23 cellular contexts compared by ENCODE assay signal in the genomic region with DNA sequence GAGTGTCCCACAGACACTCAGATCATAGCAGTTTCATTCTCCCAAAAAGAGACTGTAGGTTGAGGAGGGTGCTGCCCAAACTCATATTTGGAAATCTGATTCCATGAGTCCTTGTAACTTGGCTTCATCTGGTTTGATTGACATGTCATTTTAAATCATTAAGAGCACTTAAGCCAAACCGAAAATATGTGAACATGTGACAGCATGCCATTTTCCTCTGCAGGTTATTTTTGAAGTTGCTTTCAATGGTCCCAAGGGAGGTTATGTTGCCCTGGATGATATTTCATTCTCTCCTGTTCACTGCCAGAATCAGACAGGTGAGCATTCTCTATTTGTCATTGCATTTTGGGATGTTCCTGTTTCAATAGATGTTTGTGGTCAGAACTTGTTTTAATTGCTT.
DNase-seq lines count a peak whose midpoint lies in the region; ATAC-seq and TF ChIP-seq lines count a peak whose summit lies in the region.
"Had no signal": no experiment of that assay in that cellular context is flagged by ENCODE, and none has a peak within 500 bp of the region (broad histone marks: within the 10 kb centered on the region; RNA-seq: fewer than 3 reads in every experiment).

No MANE protein-coding gene starts in this region.

- DNase-seq in HEK293T (ENCODE audit: extremely low spot score) (no peak), NCI-H187 treated with DMSO at 0.1 percent for 48 hours (lab: John Stamatoyannopoulos, UW) (peak; percentile 51), NCI-H69 (lab: John Stamatoyannopoulos, UW) (peak; percentile 73), psoas muscle (no peak), NCI-H82 treated with DMSO at 0.1 percent for 48 hours (lab: John Stamatoyannopoulos, UW; ENCODE audit: unreplicated experiment) (no peak)
- DNase-seq: activated CD4-positive, alpha-beta T cell treated with anti-CD3 and anti-CD28 coated beads for 48 hours; activated naive CD4-positive, alpha-beta T cell treated with anti-CD3 and anti-CD28 coated beads for 36 hours; activated T-cell treated with anti-CD3 and anti-CD28 coated beads, Interleukin-2, amount 50 U/mL, for 48 hours; amygdala; colonic mucosa; effector memory CD4-positive, alpha-beta T cell; foreskin fibroblast; GM23248; heart right ventricle; mesendoderm; naive B cell; NCI-H146; stimulated activated CD4-positive, alpha-beta T cell treated with anti-CD3 and anti-CD28 coated beads, Interleukin-4, amount 100 ng/mL, for 4 hours; stimulated activated naive CD4-positive, alpha-beta T cell had no signal

- H3K4me1 ChIP-seq in psoas muscle: peaks cover 25% of the 10 kb centered on the region
- H3K4me1 ChIP-seq: colonic mucosa had no signal

- no peak for TF ChIP-seq CTCF in psoas muscle (IDR thresholded peaks at IDR 0.05)

- peak overlapping the region; percentile 22 for H3K4me3 ChIP-seq in psoas muscle
- H3K4me3 ChIP-seq: colonic mucosa, GM23248, heart right ventricle, thoracic aorta had no signal

- CTCF ChIA-PET in HEK293T (lab: Yijun Ruan, JAX): no interaction called here

- 17 to 32% (median 29%) methylated on average over 1 of the region's 1 CpG for WGBS in psoas muscle, 3 donors

- peak overlapping the region; percentile 58 for H3K27ac ChIP-seq in psoas muscle
- H3K27ac ChIP-seq: colonic mucosa, GM23248, heart right ventricle, thoracic aorta, VCaP had no signal

- ATAC-seq in psoas muscle (peak; percentile 42 to 86 (median 66)), GM21619 (IDR thresholded peaks at IDR 0.05; ENCODE audit: unreplicated experiment) (no peak), HG02642 (IDR thresholded peaks at IDR 0.05; ENCODE audit: poor library complexity, unreplicated experiment) (no peak)
- ATAC-seq: heart right ventricle had no signal

- POLR2A ChIA-PET in HEK293T (lab: Yijun Ruan, JAX): no interaction called here

- no peaks in the 10 kb centered on the region for H3K9me3 ChIP-seq in psoas muscle
- H3K9me3 ChIP-seq: colonic mucosa, heart right ventricle, thoracic aorta had no signal

- H3K27me3 ChIP-seq in psoas muscle (ENCODE audit: insufficient read depth in 3 of 3, low read length in 2 of 3): no peaks in the 10 kb centered on the region
- H3K27me3 ChIP-seq: colonic mucosa, heart right ventricle had no signal

- no peaks in the 10 kb centered on the region for H3K36me3 ChIP-seq in psoas muscle (ENCODE audit: insufficient read depth in 1 of 2, low read depth in 1 of 2)
- H3K36me3 ChIP-seq: colonic mucosa, thoracic aorta had no signal

- intact Hi-C loops in psoas muscle (cut with DNase I): loop anchor here in 1 of 2 donors (10.0 kb wide), 1 partner anchor 104 kb away; no protein-coding TSS in a partner anchor

TF ChIP-seq in HEK293T, 16 proteins besides CTCF, POLR2A, EP300 and RAD21:
- TF ChIP-seq L3MBTL2 (conservative IDR thresholded peaks at IDR 0.05) (no peak), TARDBP (IDR thresholded peaks at IDR 0.05) (no peak), SP1 (IDR thresholded peaks at IDR 0.05) (no peak)
- TF ChIP-seq, protein P1, sequence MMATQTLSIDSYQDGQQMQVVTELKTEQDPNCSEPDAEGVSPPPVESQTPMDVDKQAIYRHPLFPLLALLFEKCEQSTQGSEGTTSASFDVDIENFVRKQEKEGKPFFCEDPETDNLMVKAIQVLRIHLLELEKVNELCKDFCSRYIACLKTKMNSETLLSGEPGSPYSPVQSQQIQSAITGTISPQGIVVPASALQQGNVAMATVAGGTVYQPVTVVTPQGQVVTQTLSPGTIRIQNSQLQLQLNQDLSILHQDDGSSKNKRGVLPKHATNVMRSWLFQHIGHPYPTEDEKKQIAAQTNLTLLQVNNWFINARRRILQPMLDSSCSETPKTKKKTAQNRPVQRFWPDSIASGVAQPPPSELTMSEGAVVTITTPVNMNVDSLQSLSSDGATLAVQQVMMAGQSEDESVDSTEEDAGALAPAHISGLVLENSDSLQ (IDR thresholded peaks at IDR 0.05): peak; percentile 73

Comparison
In these comparisons a context has a peak if more than half of its experiments do, and no peak if none do; other contexts are left out.
1. DNase-seq: peak in NCI-H187 treated with DMSO at 0.1 percent for 48 hours (single experiment) and NCI-H69 (single experiment); none in HEK293T (single experiment), psoas muscle (0 of 2) and NCI-H82 treated with DMSO at 0.1 percent for 48 hours (single experiment).
2. ATAC-seq: peak in psoas muscle (4 of 4); none in GM21619 (single experiment) and HG02642 (single experiment).